13 cellular contexts compared by ENCODE assay signal in genomic region chr10:78203915-78204818, GRCh38.
DNase-seq lines count a peak whose midpoint lies in the region; ATAC-seq, FAIRE-seq and TF ChIP-seq lines count a peak whose summit lies in the region.
"Had no signal": no experiment of that assay in that cellular context is flagged by ENCODE, and none has a peak within 500 bp of the region (broad histone marks: within the 10 kb centered on the region; RNA-seq: fewer than 3 reads in every experiment).

No MANE protein-coding gene starts in this region.

- TF ChIP-seq EP300 in GM12878 (IDR thresholded peaks at IDR 0.05; ENCODE audit: borderline replicate concordance in 1 of 2, control insufficient read depth in 1 of 2, low read depth in 2 of 2, low read length in 2 of 2), result no peak

- H3K79me2 ChIP-seq in GM12878 (ENCODE audit: control insufficient read depth, insufficient read depth, low read length), result no peaks in the 10 kb centered on the region

- H3K27ac ChIP-seq in GM12878 (ENCODE audit: control insufficient read depth, insufficient read depth) (no peak overlapping the region), pancreas (peak overlapping the region in 2 of 4 donors; percentile 0 to 17), spleen (peak overlapping the region in 1 of 8 donors; percentile 15)

- H3K9ac ChIP-seq in GM12878 (ENCODE audit: control insufficient read depth, insufficient read depth, low read length), result no peak overlapping the region

- no peak overlapping the region for H2AFZ ChIP-seq in GM12878 (ENCODE audit: control insufficient read depth, low read depth, low read length)

- TF ChIP-seq POLR2A in GM12878 (IDR thresholded peaks at IDR 0.05; ENCODE audit: low read depth, low read length) (no peak), spleen (IDR thresholded peaks at IDR 0.05) (no peak)

- ATAC-seq in GM12878 (no peak), pancreas (peak; percentile 64 to 85 (median 80)), HG02571 (IDR thresholded peaks at IDR 0.05; ENCODE audit: unreplicated experiment) (no peak)
- ATAC-seq: stimulated activated memory B cell treated with anti-CD40 and anti-IgM and Interleukin-4, amounts not matched to agents 10 μg/mL and 1 μg/mL and 100 μg/mL, for 72 hours had no signal

- no peak for TF ChIP-seq CTCF in GM12878 (IDR thresholded peaks at IDR 0.05 in 2 of 3, conservative IDR thresholded peaks at IDR 0.05 in 1 of 3; ENCODE audit: control insufficient read depth in 2 of 3, extremely low read depth in 1 of 3, insufficient read depth in 1 of 3, low read depth in 3 of 3, low read length in 3 of 3)
- no peak for TF ChIP-seq CTCF in pancreas (IDR thresholded peaks at IDR 0.05)
- no peak for TF ChIP-seq CTCF in spleen (IDR thresholded peaks at IDR 0.05 in 8 of 11, conservative IDR thresholded peaks at IDR 0.05 in 3 of 11)

- CTCF ChIA-PET in GM12878 (lab: Yijun Ruan, JAX), result no interaction called here

- TF ChIP-seq RAD21 in GM12878 (IDR thresholded peaks at IDR 0.05; ENCODE audit: insufficient read depth, low read depth, low read length), result no peak

- peaks cover 11% of the 10 kb centered on the region for H3K4me1 ChIP-seq in GM12878 (ENCODE audit: control insufficient read depth, insufficient read depth, low read length)
- no peaks in the 10 kb centered on the region for H3K4me1 ChIP-seq in pancreas
- peaks cover 0 to 22% (median 5%) of the 10 kb centered on the region in 6 donors for H3K4me1 ChIP-seq in spleen

- in situ Hi-C loops in GM12878 (cut with MboI), result no loop called here

- POLR2A ChIA-PET in GM12878 (lab: Charles Lee), result no interaction called here

- RAD21 ChIA-PET in GM12878 (lab: Charles Lee; ENCODE audit: unreplicated experiment), result no interaction called here

- intact Hi-C loops in GM12878 (cut with micrococcal nuclease; ENCODE audit: unreplicated experiment) (no loop called here), pancreas (cut with DNase I) (no loop called here), spleen (cut with DNase I; ENCODE audit: low total_unique reads) (no loop called here)

- H3K9me3 ChIP-seq in GM12878 (replicated peaks; ENCODE audit: control insufficient read depth, insufficient read depth, low read length) (no peaks in the 10 kb centered on the region), pancreas (no peaks in the 10 kb centered on the region), spleen (no peaks in the 10 kb centered on the region)

- no peak for FAIRE-seq in GM12878 (lab: Jason Lieb, UNC)
- no peak for FAIRE-seq in pancreas (lab: Jason Lieb, UNC)
- FAIRE-seq: frontal cortex, G401.6 had no signal

- H3K27me3 ChIP-seq in GM12878 (replicated peaks in 1 of 2; ENCODE audit: control insufficient read depth in 2 of 2, insufficient read depth in 2 of 2, low read length in 1 of 2) (no peaks in the 10 kb centered on the region), pancreas (no peaks in the 10 kb centered on the region), spleen (replicated peaks in 1 of 7) (no peaks in the 10 kb centered on the region)

- BruUV-seq in GM12878 (replicated peaks; lab: Mats Ljungman, UMichigan), result no TSS peak

- DNase-seq in Daoy (ENCODE audit: low read depth) (peak; percentile 48), NCI-H2029 treated with DMSO at 0.1 percent for 48 hours (lab: John Stamatoyannopoulos, UW) (peak; percentile 59), GM12878 (ENCODE audit: low read depth, low spot score) (no peak), pancreas (peak in 5 of 6 donors; percentile 32 to 68 (median 54)), SIG-M5 (lab: John Stamatoyannopoulos, UW) (no peak), spleen (no peak), iPS-NIHi11 (ENCODE audit: low spot score) (no peak)
- DNase-seq: NCI-H1105 had no signal

- H3K36me3 ChIP-seq in GM12878 (ENCODE audit: control insufficient read depth in 2 of 2, insufficient read depth in 2 of 2, low read length in 1 of 2) (no peaks in the 10 kb centered on the region), pancreas (no peaks in the 10 kb centered on the region), spleen (no peaks in the 10 kb centered on the region)

- H4K20me1 ChIP-seq in GM12878 (ENCODE audit: control insufficient read depth, insufficient read depth), result no peaks in the 10 kb centered on the region

- no peak overlapping the region for H3K4me3 ChIP-seq in GM12878
- H3K4me3 ChIP-seq in pancreas, result no peak overlapping the region
- H3K4me3 ChIP-seq in spleen, result no peak overlapping the region
- H3K4me3 ChIP-seq: smooth muscle cell had no signal

- no peak overlapping the region for H3K4me2 ChIP-seq in GM12878 (ENCODE audit: control insufficient read depth, insufficient read depth)
- H3K4me2 ChIP-seq: smooth muscle cell had no signal

- SMC1A ChIA-PET in GM12878 (lab: Charles Lee; ENCODE audit: uncharacterized antibody, unreplicated experiment), result no interaction called here

- 21% methylated on average over 9 of the region's 9 CpGs for WGBS in GM12878 (ENCODE audit: insufficient coverage, insufficient replicate concordance, low lambda C conversion rate, missing lambda C conversion rate)
- WGBS in pancreas, 2 donors, result 46 to 49% methylated on average over 9 of the region's 9 CpGs
- 46 to 71% (median 59%) methylated on average over 8 to 9 of the region's 9 CpGs for WGBS in spleen, 5 donors

TF ChIP-seq in GM12878, 131 proteins besides CTCF, POLR2A, EP300 and RAD21:
- TF ChIP-seq POU2F2 (IDR thresholded peaks at IDR 0.05; ENCODE audit: borderline replicate concordance, low read depth, low read length) (no peak), MEF2B (IDR thresholded peaks at IDR 0.05; ENCODE audit: partially characterized antibody, poor library complexity, severe bottlenecking) (peak; percentile 29)

Comparison
In these comparisons a context has a peak if more than half of its experiments do, and no peak if none do; other contexts are left out.
1. DNase-seq: peak in Daoy (single experiment), NCI-H2029 treated with DMSO at 0.1 percent for 48 hours (single experiment) and pancreas (5 of 6); none in GM12878 (single experiment), SIG-M5 (single experiment), spleen (single experiment) and iPS-NIHi11 (single experiment).
2. ATAC-seq: peak in pancreas (4 of 4); none in GM12878 (single experiment) and HG02571 (single experiment).